ENCODE assay signal across 17 cellular contexts in the genomic region with DNA sequence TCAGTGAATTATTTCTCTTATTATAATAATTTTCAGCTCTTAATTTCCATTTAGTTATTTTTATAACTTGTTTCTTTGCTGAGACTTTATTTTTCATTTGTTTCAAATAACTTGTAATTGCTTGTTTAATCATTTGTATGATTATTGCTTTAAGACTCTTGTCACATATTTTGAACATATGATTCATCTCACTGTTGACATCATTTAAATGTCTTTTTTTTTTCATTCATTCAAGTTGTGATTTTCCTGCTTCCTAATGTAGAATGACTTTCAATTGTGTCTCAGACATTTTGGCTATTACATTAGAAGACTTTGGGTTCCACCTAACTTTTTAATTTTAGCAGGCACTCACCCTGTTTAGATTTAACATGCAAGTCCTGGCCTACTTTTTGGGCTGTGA.
"Had no signal": no experiment of that assay in that cellular context is flagged by ENCODE, and none has a peak within 500 bp of the region (broad histone marks: within the 10 kb centered on the region; RNA-seq: fewer than 3 reads in every experiment).

No MANE protein-coding gene starts in this region.

- FAIRE-seq: islet of Langerhans, small intestine had no signal

- H3K4me1 ChIP-seq: colonic mucosa, heart right ventricle, left ventricle myocardium inferior, right atrium auricular region, suprapubic skin had no signal

- H3K4me3 ChIP-seq: cardiac muscle cell, colonic mucosa, gastroesophageal sphincter, heart right ventricle, left ventricle myocardium inferior, right atrium auricular region, suprapubic skin had no signal

- H3K9me3 ChIP-seq: colonic mucosa, gastroesophageal sphincter, heart right ventricle, left ventricle myocardium inferior, right atrium auricular region, suprapubic skin had no signal

- H3K27me3 ChIP-seq: cardiac muscle cell, gastroesophageal sphincter, right atrium auricular region, suprapubic skin had no signal

- ATAC-seq: activated T-helper 17 cell treated with anti-CD3 and anti-CD28 coated beads, Interleukin-2, amount 50 U/mL, for 72 hours; gastroesophageal sphincter; heart right ventricle; natural killer cell had no signal

- H3K27ac ChIP-seq: cardiac muscle cell, colonic mucosa, gastroesophageal sphincter, heart right ventricle, left ventricle myocardium inferior, right atrium auricular region, suprapubic skin had no signal

- H3K36me3 ChIP-seq: cardiac muscle cell, colonic mucosa, gastroesophageal sphincter, heart right ventricle, left ventricle myocardium inferior, right atrium auricular region, suprapubic skin had no signal

- DNase-seq: activated CD4-positive, alpha-beta T cell treated with anti-CD3 and anti-CD28 coated beads for 1 hour; activated CD4-positive, alpha-beta T cell treated with anti-CD3 and anti-CD28 coated beads, Interleukin-2, amount 50 U/mL, for 48 hours; activated naive CD4-positive, alpha-beta T cell treated with anti-CD3 and anti-CD28 coated beads for 36 hours; colonic mucosa; heart right ventricle; left ventricle myocardium inferior; natural killer cell; small intestine; stimulated activated CD4-positive, alpha-beta T cell treated with anti-CD3 and anti-CD28 coated beads, Interleukin-4, amount 100 ng/mL, for 4 hours; stimulated activated CD8-positive, alpha-beta memory T cell treated with anti-CD3 and anti-CD28 coated beads, Interleukin-4, amount 100 ng/mL, for 48 hours; trophoblast cell had no signal
